Comparison of ENCODE assay signal across 19 cellular contexts in the genomic region with DNA sequence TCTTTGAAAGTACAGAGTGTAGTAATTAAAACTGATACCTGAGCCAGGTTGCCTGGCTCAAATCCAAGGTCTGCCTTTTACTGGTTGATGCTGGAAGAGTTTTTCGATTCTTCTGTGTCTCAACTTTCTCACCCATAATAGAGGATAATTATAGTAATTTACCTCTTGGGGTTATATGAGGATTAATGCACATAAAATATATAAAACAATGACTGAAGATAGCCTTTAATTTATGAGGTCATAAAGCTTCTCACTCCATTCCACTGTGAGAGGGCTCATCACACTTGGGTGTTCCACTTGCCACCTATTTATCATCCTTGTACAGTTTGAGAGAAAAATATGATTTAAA. TPM values are rescaled to one million over a fixed set of nuclear protein-coding genes. Genes with fewer than 3 reads are reported as not detected.
DNase-seq lines count a peak whose midpoint lies in the region; ATAC-seq and TF ChIP-seq lines count a peak whose summit lies in the region.
"Had no signal": no experiment of that assay in that cellular context is flagged by ENCODE, and none has a peak within 500 bp of the region (broad histone marks: within the 10 kb centered on the region; RNA-seq: fewer than 3 reads in every experiment).

No MANE protein-coding gene starts in this region.

- H3K36me3 Mint-ChIP-seq in memory B cell, result peaks cover 39% of the 10 kb centered on the region
- H3K36me3 Mint-ChIP-seq in stimulated activated memory B cell treated with anti-CD40 and anti-IgM and Interleukin-4, amounts not matched to agents 10 μg/mL and 1 μg/mL and 100 μg/mL, for 72 hours, result peaks cover 63% of the 10 kb centered on the region
- H3K36me3 Mint-ChIP-seq: CD8-positive, alpha-beta T cell had no signal

- ATAC-seq in memory B cell (ENCODE audit: low read depth), result no peak
- ATAC-seq in stimulated activated memory B cell treated with anti-CD40 and anti-IgM and Interleukin-4, amounts not matched to agents 10 μg/mL and 1 μg/mL and 100 μg/mL, for 72 hours, result no peak
- ATAC-seq in GM21528 (IDR thresholded peaks at IDR 0.05; ENCODE audit: low FRiP score, unreplicated experiment), result no peak
- ATAC-seq: A549; CD8-positive, alpha-beta T cell had no signal

- POLR2A ChIA-PET in HEK293 (lab: Yijun Ruan, JAX), result no interaction called here

- H3K4me1 Mint-ChIP-seq in memory B cell, result peaks cover 39% of the 10 kb centered on the region
- H3K4me1 Mint-ChIP-seq in stimulated activated memory B cell treated with anti-CD40 and anti-IgM and Interleukin-4, amounts not matched to agents 10 μg/mL and 1 μg/mL and 100 μg/mL, for 72 hours, result peaks cover 68% of the 10 kb centered on the region

- H3K4me3 ChIP-seq in HEK293 (ENCODE audit: low read depth, low read length), result no peak overlapping the region
- H3K4me3 ChIP-seq: A549; BLaER1 treated with 17β-estradiol and CSF1 and Interleukin-3, amounts not matched to agents 10 nM and 100 nM had no signal

- no peak for TF ChIP-seq CTCF in HEK293 (tag by site-specific recombination; IDR thresholded peaks at IDR 0.05)

- H3K36me3 ChIP-seq in HEK293 (ENCODE audit: control insufficient read depth in 2 of 2, insufficient read depth in 1 of 2, low read length in 2 of 2), result no peaks in the 10 kb centered on the region
- H3K36me3 ChIP-seq: BLaER1 treated with 17β-estradiol and CSF1 and Interleukin-3, amounts not matched to agents 10 nM and 100 nM had no signal

- peak overlapping the region; percentile 53; the same call in 1 of the 2 replicates for H3K27ac ChIP-seq in HEK293 (ENCODE audit: extremely low read depth, low read depth, low read length)
- H3K27ac ChIP-seq: 22Rv1; A549; BLaER1 treated with 17β-estradiol and CSF1 and Interleukin-3, amounts not matched to agents 10 nM and 100 nM; C4-2B had no signal

- peaks cover 24% of the 10 kb centered on the region for H3K4me1 ChIP-seq in HEK293 (ENCODE audit: control insufficient read depth, insufficient read depth, low read length)
- H3K4me1 ChIP-seq: A549; BLaER1 treated with 17β-estradiol and CSF1 and Interleukin-3, amounts not matched to agents 10 nM and 100 nM; Caco-2 had no signal

- DNase-seq in memory B cell (ENCODE audit: low spot score in 2 of 2) (no peak), ureter (ENCODE audit: low spot score) (no peak)
- DNase-seq in activated CD4-positive, alpha-beta T cell treated with anti-CD3 and anti-CD28 coated beads for 1 hour, result no peak
- DNase-seq: AML-193; Caco-2; Calu3; CD4-positive, alpha-beta T cell; CD8-positive, alpha-beta T cell; DMS79 treated with DMSO at 0.1 percent for 48 hours; GF-D8 had no signal

- CTCF ChIA-PET in HEK293 (lab: Yijun Ruan, JAX), result no interaction called here

- no peak overlapping the region for H3K4me3 Mint-ChIP-seq in memory B cell
- no peak overlapping the region for H3K4me3 Mint-ChIP-seq in stimulated activated memory B cell treated with anti-CD40 and anti-IgM and Interleukin-4, amounts not matched to agents 10 μg/mL and 1 μg/mL and 100 μg/mL, for 72 hours
- H3K4me3 Mint-ChIP-seq: B cell; CD4-positive, alpha-beta T cell; CD8-positive, alpha-beta T cell had no signal

- H3K9me3 Mint-ChIP-seq in memory B cell, result no peaks in the 10 kb centered on the region
- no peaks in the 10 kb centered on the region for H3K9me3 Mint-ChIP-seq in stimulated activated memory B cell treated with anti-CD40 and anti-IgM and Interleukin-4, amounts not matched to agents 10 μg/mL and 1 μg/mL and 100 μg/mL, for 72 hours
- H3K9me3 Mint-ChIP-seq: CD4-positive, alpha-beta T cell; CD8-positive, alpha-beta T cell had no signal

- no peaks in the 10 kb centered on the region for H3K27me3 Mint-ChIP-seq in memory B cell
- H3K27me3 Mint-ChIP-seq in stimulated activated memory B cell treated with anti-CD40 and anti-IgM and Interleukin-4, amounts not matched to agents 10 μg/mL and 1 μg/mL and 100 μg/mL, for 72 hours, result no peaks in the 10 kb centered on the region
- H3K27me3 Mint-ChIP-seq: B cell had no signal

- H3K27ac Mint-ChIP-seq in memory B cell, result peak overlapping the region; percentile 82
- H3K27ac Mint-ChIP-seq in stimulated activated memory B cell treated with anti-CD40 and anti-IgM and Interleukin-4, amounts not matched to agents 10 μg/mL and 1 μg/mL and 100 μg/mL, for 72 hours, result peak overlapping the region; percentile 76
- H3K27ac Mint-ChIP-seq: CD4-positive, alpha-beta T cell; CD8-positive, alpha-beta T cell had no signal

- no peaks in the 10 kb centered on the region for H3K9me3 ChIP-seq in HEK293 (ENCODE audit: control insufficient read depth, insufficient read depth, low read depth, low read length)
- H3K9me3 ChIP-seq: A549; BLaER1 treated with 17β-estradiol and CSF1 and Interleukin-3, amounts not matched to agents 10 nM and 100 nM; Caco-2 had no signal

TF ChIP-seq in HEK293, 187 proteins besides CTCF, POLR2A, EP300 and RAD21:
- TF ChIP-seq SP7 (tag by site-specific recombination; IDR thresholded peaks at IDR 0.05), result peak; percentile 92
- TF ChIP-seq, protein P1, sequence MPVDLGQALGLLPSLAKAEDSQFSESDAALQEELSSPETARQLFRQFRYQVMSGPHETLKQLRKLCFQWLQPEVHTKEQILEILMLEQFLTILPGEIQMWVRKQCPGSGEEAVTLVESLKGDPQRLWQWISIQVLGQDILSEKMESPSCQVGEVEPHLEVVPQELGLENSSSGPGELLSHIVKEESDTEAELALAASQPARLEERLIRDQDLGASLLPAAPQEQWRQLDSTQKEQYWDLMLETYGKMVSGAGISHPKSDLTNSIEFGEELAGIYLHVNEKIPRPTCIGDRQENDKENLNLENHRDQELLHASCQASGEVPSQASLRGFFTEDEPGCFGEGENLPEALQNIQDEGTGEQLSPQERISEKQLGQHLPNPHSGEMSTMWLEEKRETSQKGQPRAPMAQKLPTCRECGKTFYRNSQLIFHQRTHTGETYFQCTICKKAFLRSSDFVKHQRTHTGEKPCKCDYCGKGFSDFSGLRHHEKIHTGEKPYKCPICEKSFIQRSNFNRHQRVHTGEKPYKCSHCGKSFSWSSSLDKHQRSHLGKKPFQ (tag by site-specific recombination; IDR thresholded peaks at IDR 0.05), result no peak
- 0 out of 2 replicates have a peak, but pooled peaks have one; percentile 8 for TF ChIP-seq FEZF1 (tag by site-specific recombination; IDR thresholded peaks at IDR 0.05)
- TF ChIP-seq, protein P2, sequence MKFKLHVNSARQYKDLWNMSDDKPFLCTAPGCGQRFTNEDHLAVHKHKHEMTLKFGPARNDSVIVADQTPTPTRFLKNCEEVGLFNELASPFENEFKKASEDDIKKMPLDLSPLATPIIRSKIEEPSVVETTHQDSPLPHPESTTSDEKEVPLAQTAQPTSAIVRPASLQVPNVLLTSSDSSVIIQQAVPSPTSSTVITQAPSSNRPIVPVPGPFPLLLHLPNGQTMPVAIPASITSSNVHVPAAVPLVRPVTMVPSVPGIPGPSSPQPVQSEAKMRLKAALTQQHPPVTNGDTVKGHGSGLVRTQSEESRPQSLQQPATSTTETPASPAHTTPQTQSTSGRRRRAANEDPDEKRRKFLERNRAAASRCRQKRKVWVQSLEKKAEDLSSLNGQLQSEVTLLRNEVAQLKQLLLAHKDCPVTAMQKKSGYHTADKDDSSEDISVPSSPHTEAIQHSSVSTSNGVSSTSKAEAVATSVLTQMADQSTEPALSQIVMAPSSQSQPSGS (tag by site-specific recombination; IDR thresholded peaks at IDR 0.05; ENCODE audit: low read depth), result 0 out of 2 replicates have a peak, but pooled peaks have one; percentile 12
- no peak for TF ChIP-seq ZNF24 (tag by site-specific recombination; IDR thresholded peaks at IDR 0.05)
- TF ChIP-seq GLIS1 (tag by site-specific recombination; IDR thresholded peaks at IDR 0.05), result 0 out of 2 replicates have a peak, but pooled peaks have one; percentile 22

RNA-seq across cellular contexts. Expression of a gene that starts 10.2 kb away (rescaled TPM):
- 1.8 TPM for total RNA-seq in ureter
- total RNA-seq: A172, Caco-2 had no signal
